10 cellular contexts compared by ENCODE assay signal in genomic region chr17:60744355-60744958, GRCh38.
DNase-seq lines count a peak whose midpoint lies in the region; ATAC-seq and TF ChIP-seq lines count a peak whose summit lies in the region.
"Had no signal": no experiment of that assay in that cellular context is flagged by ENCODE, and none has a peak within 500 bp of the region (broad histone marks: within the 10 kb centered on the region; RNA-seq: fewer than 3 reads in every experiment).

No MANE protein-coding gene starts in this region.

- H3K27me3 Mint-ChIP-seq in progenitor cell of endocrine pancreas, result no peaks in the 10 kb centered on the region
- H3K27me3 Mint-ChIP-seq: activated naive CD8-positive, alpha-beta T cell had no signal

- H3K36me3 Mint-ChIP-seq in progenitor cell of endocrine pancreas (ENCODE audit: insufficient read depth), result peaks cover 3% of the 10 kb centered on the region

- H3K27ac Mint-ChIP-seq in progenitor cell of endocrine pancreas, result peak overlapping the region; percentile 96
- H3K27ac Mint-ChIP-seq: activated naive CD8-positive, alpha-beta T cell had no signal

- DNase-seq in EH (ENCODE audit: low read depth), result peak; percentile 29
- DNase-seq in foreskin keratinocyte, result no peak
- no peak for DNase-seq in progenitor cell of endocrine pancreas (ENCODE audit: low spot score, unreplicated experiment)
- no peak for DNase-seq in GOT3 (lab: John Stamatoyannopoulos, UW)
- DNase-seq in BE2C, result no peak
- DNase-seq in amygdala (lab: John Stamatoyannopoulos, UW), result no peak
- DNase-seq: thyroid gland had no signal

- H3K27ac ChIP-seq in VCaP (peak overlapping the region; percentile 80), foreskin keratinocyte (peak overlapping the region; percentile 6)

- peaks cover 18% of the 10 kb centered on the region for H3K4me1 ChIP-seq in foreskin keratinocyte
- no peaks in the 10 kb centered on the region for H3K4me1 ChIP-seq in BE2C

- H3K4me1 Mint-ChIP-seq in progenitor cell of endocrine pancreas (ENCODE audit: low read depth), result peaks cover 12% of the 10 kb centered on the region

- H3K27me3 ChIP-seq in foreskin keratinocyte (no peaks in the 10 kb centered on the region), BE2C (no peaks in the 10 kb centered on the region)
- H3K27me3 ChIP-seq: thyroid gland had no signal

- H3K36me3 ChIP-seq in BE2C, result no peaks in the 10 kb centered on the region
- H3K36me3 ChIP-seq: thyroid gland had no signal

- no peaks in the 10 kb centered on the region for H3K9me3 ChIP-seq in BE2C
- H3K9me3 ChIP-seq: thyroid gland had no signal

- no peak overlapping the region for H3K4me3 ChIP-seq in BE2C (ENCODE audit: low read depth, low read length)
- H3K4me3 ChIP-seq: thyroid gland had no signal

- ATAC-seq in foreskin keratinocyte (peak; percentile 42), GM21786 (IDR thresholded peaks at IDR 0.05; ENCODE audit: unreplicated experiment) (no peak)

- H3K9me3 Mint-ChIP-seq in progenitor cell of endocrine pancreas (ENCODE audit: low read depth), result no peaks in the 10 kb centered on the region

- TF ChIP-seq CTCF in VCaP (conservative IDR thresholded peaks at IDR 0.05) (no peak), foreskin keratinocyte (conservative IDR thresholded peaks at IDR 0.05) (no peak), progenitor cell of endocrine pancreas (IDR thresholded peaks at IDR 0.05; ENCODE audit: unreplicated experiment) (no peak), BE2C (IDR thresholded peaks at IDR 0.05; ENCODE audit: low read depth, low read length) (no peak)

- H3K4me3 Mint-ChIP-seq in progenitor cell of endocrine pancreas (ENCODE audit: low read depth), result no peak overlapping the region
- H3K4me3 Mint-ChIP-seq: activated naive CD8-positive, alpha-beta T cell had no signal
